ENCODE assay signal across 16 cellular contexts in the genomic region with DNA sequence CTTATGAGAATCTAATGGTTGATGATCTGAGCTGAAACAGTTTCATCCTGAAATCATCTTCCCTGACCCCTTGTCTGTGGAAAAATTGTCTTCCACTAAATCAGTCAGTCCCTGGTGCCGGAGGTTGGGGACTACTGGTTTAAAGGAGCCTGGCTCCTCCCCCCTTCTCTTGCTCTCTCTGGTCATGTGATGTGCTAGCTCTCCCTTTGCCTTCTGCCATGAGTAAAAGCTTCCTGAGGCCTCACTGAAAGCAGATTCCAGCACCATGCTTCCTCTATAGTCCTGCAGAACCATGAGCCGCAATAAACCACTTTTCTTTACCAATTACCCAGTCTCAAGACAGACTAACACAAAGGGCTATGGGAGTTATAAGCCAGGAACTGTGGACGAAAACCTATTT. TPM values are rescaled to one million over a fixed set of nuclear protein-coding genes. Genes with fewer than 3 reads are reported as not detected.
DNase-seq lines count a peak whose midpoint lies in the region; ATAC-seq, FAIRE-seq and TF ChIP-seq lines count a peak whose summit lies in the region.
"Had no signal": no experiment of that assay in that cellular context is flagged by ENCODE, and none has a peak within 500 bp of the region (broad histone marks: within the 10 kb centered on the region; RNA-seq: fewer than 3 reads in every experiment).

No MANE protein-coding gene starts in this region.

- peaks cover 0 to 8% (median 0%) of the 10 kb centered on the region in 3 experiments for H3K9me3 ChIP-seq in naive thymus-derived CD4-positive, alpha-beta T cell (ENCODE audit: control insufficient read depth in 2 of 3, low read length in 3 of 3)
- no peaks in the 10 kb centered on the region for H3K9me3 ChIP-seq in osteoblast (ENCODE audit: low read depth, low read length)

- H3K27ac Mint-ChIP-seq in activated naive CD4-positive, alpha-beta T cell treated with anti-CD3 and anti-CD28 coated beads, Interleukin-2, amount 50 U/mL, for 24 hours = peak overlapping the region; percentile 2
- H3K27ac Mint-ChIP-seq in HFFc6 = peak overlapping the region; percentile 11; the same call in 1 of the 2 replicates
- H3K27ac Mint-ChIP-seq in activated T-helper 17 cell treated with anti-CD3 and anti-CD28 coated beads, Interleukin-2, amount 50 U/mL, for 72 hours = peak overlapping the region; percentile 1
- peak overlapping the region in 5 of 9 donors; percentile 20 to 54 (median 38) for H3K27ac Mint-ChIP-seq in naive thymus-derived CD4-positive, alpha-beta T cell

- no peak overlapping the region for H3K4me3 ChIP-seq in naive thymus-derived CD4-positive, alpha-beta T cell (ENCODE audit: low read length)
- no peak overlapping the region for H3K4me3 ChIP-seq in osteoblast (ENCODE audit: insufficient read depth, low read length)

- no peak for ATAC-seq in activated T-helper 17 cell treated with anti-CD3 and anti-CD28 coated beads, Interleukin-2, amount 50 U/mL, for 72 hours (replicated peaks)
- ATAC-seq in naive thymus-derived CD4-positive, alpha-beta T cell = no peak

- H3K9me3 Mint-ChIP-seq in activated naive CD4-positive, alpha-beta T cell treated with anti-CD3 and anti-CD28 coated beads, Interleukin-2, amount 50 U/mL, for 24 hours = peaks cover 6% of the 10 kb centered on the region
- peaks cover 15% of the 10 kb centered on the region for H3K9me3 Mint-ChIP-seq in HFFc6
- peaks cover 4% of the 10 kb centered on the region for H3K9me3 Mint-ChIP-seq in activated T-helper 17 cell treated with anti-CD3 and anti-CD28 coated beads, Interleukin-2, amount 50 U/mL, for 72 hours
- H3K9me3 Mint-ChIP-seq in naive thymus-derived CD4-positive, alpha-beta T cell = peaks cover 0 to 16% (median 3%) of the 10 kb centered on the region in 11 donors

- TF ChIP-seq CTCF in HFFc6 (IDR thresholded peaks at IDR 0.05) (no peak), osteoblast (IDR thresholded peaks at IDR 0.05; ENCODE audit: extremely low read depth, low read depth, low read length) (no peak)

- H3K4me3 Mint-ChIP-seq in activated naive CD4-positive, alpha-beta T cell treated with anti-CD3 and anti-CD28 coated beads, Interleukin-2, amount 50 U/mL, for 24 hours = no peak overlapping the region
- no peak overlapping the region for H3K4me3 Mint-ChIP-seq in HFFc6
- H3K4me3 Mint-ChIP-seq in activated T-helper 17 cell treated with anti-CD3 and anti-CD28 coated beads, Interleukin-2, amount 50 U/mL, for 72 hours = no peak overlapping the region
- peak overlapping the region in 3 of 10 donors; percentile 3 to 10 (median 8) for H3K4me3 Mint-ChIP-seq in naive thymus-derived CD4-positive, alpha-beta T cell
- H3K4me3 Mint-ChIP-seq: CD14-positive monocyte, IgD-negative memory B cell had no signal

- DNase-seq in activated naive CD4-positive, alpha-beta T cell treated with anti-CD3 and anti-CD28 coated beads, Interleukin-2, amount 50 U/mL, for 16 hours = no peak
- DNase-seq in HFFc6 = no peak
- DNase-seq in naive thymus-derived CD4-positive, alpha-beta T cell = no peak
- DNase-seq in midbrain (lab: John Stamatoyannopoulos, UW) = no peak
- no peak for DNase-seq in GM19239 (ENCODE audit: insufficient read length, low spot score)
- no peak for DNase-seq in osteoblast (ENCODE audit: insufficient read length, low spot score, missing footprints)
- DNase-seq: DMS79, EL, GDM1, H7 had no signal

- H3K27me3 ChIP-seq in naive thymus-derived CD4-positive, alpha-beta T cell (ENCODE audit: control insufficient read depth in 2 of 2, insufficient read depth in 2 of 2, low read length in 2 of 2) = no peaks in the 10 kb centered on the region
- no peaks in the 10 kb centered on the region for H3K27me3 ChIP-seq in osteoblast (ENCODE audit: insufficient read depth, low read length)

- H3K36me3 ChIP-seq in naive thymus-derived CD4-positive, alpha-beta T cell (ENCODE audit: control insufficient read depth in 2 of 3, insufficient read depth in 3 of 3, low read length in 3 of 3) = no peaks in the 10 kb centered on the region
- no peaks in the 10 kb centered on the region for H3K36me3 ChIP-seq in osteoblast (ENCODE audit: insufficient read depth, low read length)

- no peak overlapping the region for H2AFZ ChIP-seq in osteoblast (ENCODE audit: low read length)

- H3K27me3 Mint-ChIP-seq in activated naive CD4-positive, alpha-beta T cell treated with anti-CD3 and anti-CD28 coated beads, Interleukin-2, amount 50 U/mL, for 24 hours = no peaks in the 10 kb centered on the region
- peaks cover 4% of the 10 kb centered on the region for H3K27me3 Mint-ChIP-seq in HFFc6 (ENCODE audit: insufficient read depth)
- no peaks in the 10 kb centered on the region for H3K27me3 Mint-ChIP-seq in activated T-helper 17 cell treated with anti-CD3 and anti-CD28 coated beads, Interleukin-2, amount 50 U/mL, for 72 hours
- H3K27me3 Mint-ChIP-seq in naive thymus-derived CD4-positive, alpha-beta T cell = no peaks in the 10 kb centered on the region
- H3K27me3 Mint-ChIP-seq: IgD-negative memory B cell had no signal

- H3K36me3 Mint-ChIP-seq in activated naive CD4-positive, alpha-beta T cell treated with anti-CD3 and anti-CD28 coated beads, Interleukin-2, amount 50 U/mL, for 24 hours = peaks cover 20% of the 10 kb centered on the region
- H3K36me3 Mint-ChIP-seq in HFFc6 (ENCODE audit: low read depth) = peaks cover 46% of the 10 kb centered on the region
- H3K36me3 Mint-ChIP-seq in activated T-helper 17 cell treated with anti-CD3 and anti-CD28 coated beads, Interleukin-2, amount 50 U/mL, for 72 hours (ENCODE audit: low read depth) = peaks cover 12% of the 10 kb centered on the region
- H3K36me3 Mint-ChIP-seq in naive thymus-derived CD4-positive, alpha-beta T cell = peaks cover 9 to 34% (median 28%) of the 10 kb centered on the region in 5 donors

- H3K4me1 Mint-ChIP-seq in activated naive CD4-positive, alpha-beta T cell treated with anti-CD3 and anti-CD28 coated beads, Interleukin-2, amount 50 U/mL, for 24 hours = peaks cover 84% of the 10 kb centered on the region
- H3K4me1 Mint-ChIP-seq in HFFc6 (ENCODE audit: low read depth) = peaks cover 84% of the 10 kb centered on the region
- peaks cover 33% of the 10 kb centered on the region for H3K4me1 Mint-ChIP-seq in activated T-helper 17 cell treated with anti-CD3 and anti-CD28 coated beads, Interleukin-2, amount 50 U/mL, for 72 hours
- H3K4me1 Mint-ChIP-seq in naive thymus-derived CD4-positive, alpha-beta T cell = peaks cover 24 to 86% (median 61%) of the 10 kb centered on the region in 7 donors

- no peak for FAIRE-seq in GM19239 (lab: Jason Lieb, UNC)
- FAIRE-seq: GM12892 had no signal

- peaks cover 4 to 15% of the 10 kb centered on the region in 2 donors for H3K4me1 ChIP-seq in naive thymus-derived CD4-positive, alpha-beta T cell (ENCODE audit: control insufficient read depth in 2 of 2, insufficient read depth in 2 of 2, low read length in 2 of 2)
- H3K4me1 ChIP-seq in osteoblast (ENCODE audit: insufficient read depth, low read length) = peaks cover 17% of the 10 kb centered on the region

- intact Hi-C loops in naive thymus-derived CD4-positive, alpha-beta T cell (cut with micrococcal nuclease) = loop anchor here in 1 of 2 donors (2.0 kb wide), 1 partner anchor 14 kb away; no protein-coding TSS in a partner anchor

- H3K4me2 ChIP-seq in osteoblast (ENCODE audit: insufficient read depth, low read length) = no peak overlapping the region

- CTCF ChIA-PET in naive thymus-derived CD4-positive, alpha-beta T cell (lab: Charles Lee) = no interaction called here

- POLR2A ChIA-PET in naive thymus-derived CD4-positive, alpha-beta T cell (lab: Charles Lee) = no interaction called here

- no peak overlapping the region for H3K27ac ChIP-seq in naive thymus-derived CD4-positive, alpha-beta T cell (ENCODE audit: low read depth, low read length)
- no peak overlapping the region for H3K27ac ChIP-seq in osteoblast (ENCODE audit: low read depth, low read length)
- H3K27ac ChIP-seq: 22Rv1 had no signal

- peaks cover 22% of the 10 kb centered on the region for H4K20me1 ChIP-seq in osteoblast (ENCODE audit: insufficient read depth, low read length)

- peaks cover 100% of the 10 kb centered on the region for H3K79me2 ChIP-seq in osteoblast (ENCODE audit: insufficient read depth, low read length)

RNA-seq across cellular contexts. Expression of a gene that starts 54.7 kb away (rescaled TPM):
- 10 to 100 TPM; 61.6 to 89.8 (median 64.9) TPM for total RNA-seq in HFFc6 (2021; fragmentation: NEBNext Ultra II Directional; extraction: Animal tissue kit (Norgen Biotek cat#: 25700))
- total RNA-seq in activated T-helper 17 cell treated with anti-CD3 and anti-CD28 coated beads, Interleukin-2, amount 50 U/mL, for 72 hours = 10 to 100 TPM; 25.1 to 28.4 TPM
- total RNA-seq in naive thymus-derived CD4-positive, alpha-beta T cell = 10 to 100 TPM; 20.9 to 30.7 (median 27.5) TPM
- polyA plus RNA-seq in naive thymus-derived CD4-positive, alpha-beta T cell = 1 to 10 TPM; 5.9 to 6.6 TPM
- 42.4 and 43.8 TPM in 2 replicates for total RNA-seq in osteoblast
